In genomic region chr1:158371188-158371953, GRCh38 we compare ENCODE assay signal across 1 cellular context.
TF ChIP-seq lines count a peak whose summit lies in the region.

No MANE protein-coding gene starts in this region.

TF ChIP-seq in HepG2, 621 proteins besides CTCF, POLR2A, EP300 and RAD21:
- TF ChIP-seq ZBTB38 (CRISPR knock-in tag; IDR thresholded peaks at IDR 0.05) (no peak), FOXM1 (CRISPR knock-in tag; IDR thresholded peaks at IDR 0.05) (no peak), POLR2AphosphoS5 (IDR thresholded peaks at IDR 0.05; ENCODE audit: low read depth, low read length) (no peak), ZNF841 (CRISPR knock-in tag; IDR thresholded peaks at IDR 0.05; ENCODE audit: borderline replicate concordance) (no peak), ZNF263 (CRISPR knock-in tag; IDR thresholded peaks at IDR 0.05) (no peak), ZNF652 (CRISPR knock-in tag; IDR thresholded peaks at IDR 0.05; ENCODE audit: borderline replicate concordance, low read depth) (no peak), TAF1 (CRISPR knock-in tag; IDR thresholded peaks at IDR 0.05) (no peak), HNRNPK (IDR thresholded peaks at IDR 0.05; ENCODE audit: low read depth, low read length, poor library complexity, severe bottlenecking) (no peak)
